In the genomic region with DNA sequence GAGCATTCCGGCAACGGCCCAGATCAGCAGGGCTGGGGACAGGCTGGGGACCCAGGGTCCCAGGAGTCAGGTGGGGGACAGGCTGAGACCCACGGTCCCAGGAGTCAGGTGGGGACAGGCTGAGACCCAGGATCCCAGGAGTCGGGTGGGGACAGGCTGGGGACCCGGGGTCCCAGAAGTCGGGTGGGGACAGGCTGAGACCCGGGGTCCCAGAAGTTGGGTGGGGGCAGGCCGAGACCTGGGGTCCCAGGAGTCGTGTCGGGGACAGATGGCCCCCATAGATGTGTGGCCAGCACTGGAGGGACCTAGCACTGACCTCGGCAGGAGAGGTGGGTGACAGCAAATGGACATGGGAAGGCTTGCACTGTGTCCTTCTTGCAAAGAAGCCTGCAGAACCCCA, we compare ENCODE assay signal across 25 cellular contexts. TPM values are rescaled to one million over a fixed set of nuclear protein-coding genes. Genes with fewer than 3 reads are reported as not detected.
"Had no signal": no experiment of that assay in that cellular context is flagged by ENCODE, and none has a peak within 500 bp of the region (broad histone marks: within the 10 kb centered on the region; RNA-seq: fewer than 3 reads in every experiment).

No MANE protein-coding gene starts in this region.

- H3K4me1 Mint-ChIP-seq: memory B cell; stimulated activated naive B cell treated with anti-CD40 and anti-IgM and Interleukin-4, amounts not matched to agents 10 μg/mL and 1 μg/mL and 100 μg/mL, for 72 hours had no signal

- ATAC-seq: gastrocnemius medialis; left ventricle myocardium superior; stimulated activated naive B cell treated with anti-CD40 and anti-IgM and Interleukin-4, amounts not matched to agents 10 μg/mL and 1 μg/mL and 100 μg/mL, for 72 hours had no signal

- DNase-seq: cortex of kidney; dorsolateral prefrontal cortex; effector CD4-positive, alpha-beta T cell; foreskin fibroblast; gastrocnemius medialis; head of caudate nucleus; left ventricle myocardium superior; lower lobe of right lung; nephron progenitor cell; sigmoid colon; stimulated activated CD4-positive, alpha-beta T cell treated with anti-CD3 and anti-CD28 coated beads, Interleukin-2, amount 100 ng/mL, for 24 hours; stimulated activated CD4-positive, alpha-beta T cell treated with anti-CD3 and anti-CD28 coated beads, Interleukin-4, amount 100 ng/mL, for 24 hours; stimulated activated naive B cell treated with anti-CD40 and anti-IgM and Interleukin-4, amounts not matched to agents 10 μg/mL and 1 μg/mL and 100 μg/mL, for 72 hours; stomach; thyroid gland; trophoblast cell had no signal

- H3K27ac Mint-ChIP-seq: memory B cell; nephron progenitor cell; stimulated activated naive B cell treated with anti-CD40 and anti-IgM and Interleukin-4, amounts not matched to agents 10 μg/mL and 1 μg/mL and 100 μg/mL, for 72 hours had no signal

- H3K4me3 Mint-ChIP-seq: memory B cell; nephron progenitor cell; stimulated activated naive B cell treated with anti-CD40 and anti-IgM and Interleukin-4, amounts not matched to agents 10 μg/mL and 1 μg/mL and 100 μg/mL, for 72 hours had no signal

RNA-seq across cellular contexts. Expression of gene SOX1, which starts 39.7 kb away (rescaled TPM):
- total RNA-seq: cardiac septum, gastrocnemius medialis, glomerular endothelial cell, left ventricle myocardium superior, lower lobe of right lung, mononuclear cell, osteoblast, right atrium auricular region, skeletal muscle tissue, stomach, subcutaneous adipose tissue, urinary bladder had no signal
